Comparison of ENCODE assay signal across 24 cellular contexts in the genomic region with DNA sequence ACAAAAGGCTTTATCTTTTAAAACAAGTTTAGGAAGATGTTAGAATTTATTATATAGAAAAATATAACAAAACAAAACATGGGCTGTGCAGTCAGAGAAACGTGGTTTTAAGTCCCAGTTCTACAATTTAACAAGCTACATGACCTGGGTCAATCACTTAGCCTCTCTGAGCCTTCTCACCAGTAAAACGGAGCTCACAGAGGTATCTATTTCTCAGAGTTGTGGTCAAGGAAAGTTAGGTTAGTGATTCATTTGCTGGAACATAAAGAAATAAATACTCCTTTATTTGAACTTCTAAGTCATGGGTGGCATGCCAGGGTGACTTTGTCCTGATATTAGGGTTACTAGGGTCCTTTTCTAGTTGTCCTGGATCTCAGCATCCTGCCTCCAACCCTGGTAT. TPM values are rescaled to one million over a fixed set of nuclear protein-coding genes. Genes with fewer than 3 reads are reported as not detected.
DNase-seq lines count a peak whose midpoint lies in the region; ATAC-seq, FAIRE-seq and TF ChIP-seq lines count a peak whose summit lies in the region.
"Had no signal": no experiment of that assay in that cellular context is flagged by ENCODE, and none has a peak within 500 bp of the region (broad histone marks: within the 10 kb centered on the region; RNA-seq: fewer than 3 reads in every experiment).

No MANE protein-coding gene starts in this region.

- no peak for TF ChIP-seq RAD21 in neural cell (conservative IDR thresholded peaks at IDR 0.05)

- no peaks in the 10 kb centered on the region for H3K9me2 ChIP-seq in PC-3 (replicated peaks; ENCODE audit: low read length)
- H3K9me2 ChIP-seq in neural cell (ENCODE audit: insufficient read depth, low read length) = no peaks in the 10 kb centered on the region

- H3K9ac ChIP-seq in PC-3 (ENCODE audit: low read length) (peak overlapping the region; percentile 28; the same call in 1 of the 2 replicates), neural cell (ENCODE audit: low read length) (no peak overlapping the region)
- H3K9ac ChIP-seq: BLaER1 had no signal

- no peak for TF ChIP-seq CTCF in HEK293 (tag by site-specific recombination; IDR thresholded peaks at IDR 0.05)
- TF ChIP-seq CTCF in PC-3 (conservative IDR thresholded peaks at IDR 0.05; ENCODE audit: low read depth, low read length) = no peak
- TF ChIP-seq CTCF in neural cell (IDR thresholded peaks at IDR 0.05; ENCODE audit: poor library complexity, severe bottlenecking) = no peak

- H3K79me2 ChIP-seq in PC-3 (ENCODE audit: low read length) = no peaks in the 10 kb centered on the region
- no peaks in the 10 kb centered on the region for H3K79me2 ChIP-seq in neural cell (replicated peaks; ENCODE audit: insufficient read depth, low read length)

- peaks cover 30 to 48% of the 10 kb centered on the region in 2 donors for H3K27me3 Mint-ChIP-seq in natural killer cell treated with Interleukin-12 subunit alpha and Interleukin-12 subunit beta and Interleukin-15 and Interleukin-18, amount 100 ng/mL, for 72 hours

- intact Hi-C loops in PC-3 (cut with micrococcal nuclease) = no loop called here

- DNase-seq in PC-3 (peak; percentile 60), hippocampal formation (lab: John Stamatoyannopoulos, UW) (no peak), GM19239 (ENCODE audit: insufficient read length, low spot score) (no peak)
- no peak for DNase-seq in natural killer cell treated with Interleukin-12 subunit alpha and Interleukin-12 subunit beta and Interleukin-15 and Interleukin-18, amount 100 ng/mL, for 72 hours (ENCODE audit: low spot score)
- DNase-seq: 8988T; ACHN; BE2C; C1 segment of cervical spinal cord; CD4-positive, alpha-beta memory T cell; CD4-positive, CD25-positive, alpha-beta regulatory T cell; CD8-positive, alpha-beta memory T cell; COR-L47; DMS79 treated with DMSO at 0.1 percent for 48 hours; GF-D8 had no signal

- no peak for FAIRE-seq in GM19239 (lab: Jason Lieb, UNC)
- FAIRE-seq: A204.1, D721Med, G401.6, GM12891, GM18507 had no signal

- H3K4me2 ChIP-seq in PC-3 (ENCODE audit: low read length) (peak overlapping the region; percentile 62), neural cell (ENCODE audit: low read length) (peak overlapping the region; percentile 16)
- H3K4me2 ChIP-seq: BLaER1 had no signal

- H3K4me3 ChIP-seq in HEK293 (ENCODE audit: low read depth, low read length) (no peak overlapping the region), PC-3 (ENCODE audit: low read length) (no peak overlapping the region), neural cell (ENCODE audit: low read length) (no peak overlapping the region)
- H3K4me3 ChIP-seq: BLaER1 had no signal

- no TSS peak for BruUV-seq in PC-3 (replicated peaks; lab: Mats Ljungman, UMichigan)

- H3K27ac ChIP-seq in HEK293 (ENCODE audit: extremely low read depth, low read depth, low read length) (no peak overlapping the region), PC-3 (ENCODE audit: low read length) (peak overlapping the region; percentile 75), neural cell (ENCODE audit: low read length) (peak overlapping the region; percentile 3)
- H3K27ac ChIP-seq: BLaER1 had no signal

- POLR2A ChIA-PET in HEK293 (lab: Yijun Ruan, JAX) = no interaction called here
- POLR2A ChIA-PET in PC-3 (lab: Charles Lee; ENCODE audit: unreplicated experiment) = no interaction called here

- H3K27me3 ChIP-seq in PC-3 (ENCODE audit: low read length) = no peaks in the 10 kb centered on the region
- no peaks in the 10 kb centered on the region for H3K27me3 ChIP-seq in neural cell (ENCODE audit: insufficient read depth, low read depth, low read length)
- H3K27me3 ChIP-seq: BE2C, BLaER1 had no signal

- H2AFZ ChIP-seq in PC-3 (ENCODE audit: low read length) (no peak overlapping the region; the same call in 1 of the 2 replicates), neural cell (ENCODE audit: low read depth, low read length) (no peak overlapping the region)

- H3K4me3 Mint-ChIP-seq in natural killer cell treated with Interleukin-12 subunit alpha and Interleukin-12 subunit beta and Interleukin-15 and Interleukin-18, amount 100 ng/mL, for 72 hours = no peak overlapping the region
- H3K4me3 Mint-ChIP-seq: CD4-positive, alpha-beta memory T cell; CD4-positive, CD25-positive, alpha-beta regulatory T cell; CD8-positive, alpha-beta memory T cell had no signal

- CTCF ChIA-PET in HEK293 (lab: Yijun Ruan, JAX) = no interaction called here
- CTCF ChIA-PET in PC-3 (lab: Charles Lee) = interaction anchor here (0.7 kb wide), 2 partner anchors 136 to 140 kb away, joined by 3 to 4 read pairs; no protein-coding TSS in a partner anchor

- no peaks in the 10 kb centered on the region for H3K36me3 Mint-ChIP-seq in natural killer cell treated with Interleukin-12 subunit alpha and Interleukin-12 subunit beta and Interleukin-15 and Interleukin-18, amount 100 ng/mL, for 72 hours
- H3K36me3 Mint-ChIP-seq: CD14-positive monocyte; CD4-positive, alpha-beta memory T cell; CD4-positive, CD25-positive, alpha-beta regulatory T cell; CD8-positive, alpha-beta memory T cell had no signal

- H3K36me3 ChIP-seq in HEK293 (ENCODE audit: control insufficient read depth in 2 of 2, insufficient read depth in 1 of 2, low read length in 2 of 2) = no peaks in the 10 kb centered on the region
- no peaks in the 10 kb centered on the region for H3K36me3 ChIP-seq in PC-3 (ENCODE audit: low read depth, low read length)
- no peaks in the 10 kb centered on the region for H3K36me3 ChIP-seq in neural cell (ENCODE audit: insufficient read depth, low read length)
- H3K36me3 ChIP-seq: BE2C, BLaER1 had no signal

- H3K9me3 ChIP-seq in HEK293 (ENCODE audit: control insufficient read depth, insufficient read depth, low read depth, low read length) (no peaks in the 10 kb centered on the region), PC-3 (ENCODE audit: low read length) (no peaks in the 10 kb centered on the region), neural cell (ENCODE audit: low read length) (no peaks in the 10 kb centered on the region)
- H3K9me3 ChIP-seq: BE2C, BLaER1 had no signal

- H3K4me1 Mint-ChIP-seq in natural killer cell treated with Interleukin-12 subunit alpha and Interleukin-12 subunit beta and Interleukin-15 and Interleukin-18, amount 100 ng/mL, for 72 hours (ENCODE audit: low read depth in 2 of 2) = peaks cover 0 to 4% of the 10 kb centered on the region in 2 donors
- H3K4me1 Mint-ChIP-seq: CD14-positive monocyte; CD4-positive, alpha-beta memory T cell; CD4-positive, CD25-positive, alpha-beta regulatory T cell; CD8-positive, alpha-beta memory T cell had no signal

- H3F3A ChIP-seq in PC-3 (ENCODE audit: low read length, unreplicated experiment) = no peaks in the 10 kb centered on the region
- H3F3A ChIP-seq in neural cell (ENCODE audit: insufficient read depth, low read length, poor library complexity, severe bottlenecking) = no peaks in the 10 kb centered on the region

- TF ChIP-seq EP300 in neural cell (conservative IDR thresholded peaks at IDR 0.05; ENCODE audit: poor library complexity, severe bottlenecking) = no peak

- no peak overlapping the region for H3K27ac Mint-ChIP-seq in natural killer cell treated with Interleukin-12 subunit alpha and Interleukin-12 subunit beta and Interleukin-15 and Interleukin-18, amount 100 ng/mL, for 72 hours
- H3K27ac Mint-ChIP-seq: CD14-positive monocyte; CD4-positive, alpha-beta memory T cell; CD4-positive, CD25-positive, alpha-beta regulatory T cell; CD8-positive, alpha-beta memory T cell had no signal

- H4K20me1 ChIP-seq in PC-3 (ENCODE audit: low read length) = no peaks in the 10 kb centered on the region
- no peaks in the 10 kb centered on the region for H4K20me1 ChIP-seq in neural cell (ENCODE audit: insufficient read depth)
- H4K20me1 ChIP-seq: BLaER1 had no signal

- H3K4me1 ChIP-seq in HEK293 (ENCODE audit: control insufficient read depth, insufficient read depth, low read length) (no peaks in the 10 kb centered on the region), PC-3 (ENCODE audit: insufficient read depth, low read length) (peaks cover 23% of the 10 kb centered on the region)
- H3K4me1 ChIP-seq: BE2C, BLaER1 had no signal

- peak; percentile 90 for ATAC-seq in PC-3
- ATAC-seq in natural killer cell treated with Interleukin-12 subunit alpha and Interleukin-12 subunit beta and Interleukin-15 and Interleukin-18, amount 100 ng/mL, for 72 hours = no peak

- no peaks in the 10 kb centered on the region for H3K9me3 Mint-ChIP-seq in natural killer cell treated with Interleukin-12 subunit alpha and Interleukin-12 subunit beta and Interleukin-15 and Interleukin-18, amount 100 ng/mL, for 72 hours
- H3K9me3 Mint-ChIP-seq: CD14-positive monocyte; CD4-positive, CD25-positive, alpha-beta regulatory T cell; CD8-positive, alpha-beta memory T cell had no signal

TF ChIP-seq in HEK293, 187 proteins besides CTCF, POLR2A, EP300 and RAD21:
- TF ChIP-seq ZNF335 (tag by site-specific recombination; conservative IDR thresholded peaks at IDR 0.05) (peak; percentile 52), KLF16 (tag by site-specific recombination; IDR thresholded peaks at IDR 0.05) (no peak)

RNA-seq across cellular contexts. Expression of a gene that starts 10.8 kb away (rescaled TPM):
- total RNA-seq in PC-3 (2014; rRNA removed) = 8.2 and 16.1 TPM in 2 replicates
- 15.9 and 18.0 TPM in 2 replicates for polyA plus RNA-seq in neural cell
- polyA minus RNA-seq in neural cell = 21.9 and 26.3 TPM in 2 replicates
- total RNA-seq in natural killer cell treated with Interleukin-12 subunit alpha and Interleukin-12 subunit beta and Interleukin-15 and Interleukin-18, amount 100 ng/mL, for 72 hours = 10 to 100 TPM; 21.7 to 27.0 TPM

RNA-seq across cellular contexts. Expression of a gene that starts 34.2 kb away (rescaled TPM):
- total RNA-seq in PC-3 (2014; rRNA removed) = not detected in 2 replicates
- polyA plus RNA-seq in neural cell = not detected in 2 replicates
- polyA minus RNA-seq in neural cell = 0.49 TPM in 1 of 2 replicates, not detected in the other
- total RNA-seq in natural killer cell treated with Interleukin-12 subunit alpha and Interleukin-12 subunit beta and Interleukin-15 and Interleukin-18, amount 100 ng/mL, for 72 hours = under 1 TPM in 1 of 2 donors, not detected in 1; 0.93 TPM
- polyA plus RNA-seq: AG04450; CD14-positive monocyte; CD4-positive, alpha-beta memory T cell; CD4-positive, CD25-positive, alpha-beta regulatory T cell; CD8-positive, alpha-beta memory T cell had no signal
